ENCODE assay signal across 15 cellular contexts in genomic region chr9:68336639-68337339, GRCh38. TPM values are rescaled to one million over a fixed set of nuclear protein-coding genes. Genes with fewer than 3 reads are reported as not detected.
DNase-seq lines count a peak whose midpoint lies in the region; ATAC-seq, FAIRE-seq and TF ChIP-seq lines count a peak whose summit lies in the region.
"Not testable (repeated sequence)": the region's sequence is repeated elsewhere in the genome, so short reads cannot be mapped to it uniquely, and the experiment has no call there.
"Had no signal": no experiment of that assay in that cellular context is flagged by ENCODE, and none has a peak within 500 bp of the region (broad histone marks: within the 10 kb centered on the region; RNA-seq: fewer than 3 reads in every experiment).

No MANE protein-coding gene starts in this region.

- not testable (repeated sequence) for H3K4me3 ChIP-seq in IMR-90 (ENCODE audit: insufficient read depth, low read depth, low read length); RWPE2 (ENCODE audit: severe bottlenecking); K562; fibroblast of villous mesenchyme (ENCODE audit: low read depth, low read length); left lung; aorta (ENCODE audit: low read length in 2 of 2)

- intact Hi-C loops in IMR-90 (cut with micrococcal nuclease); K562 (cut with micrococcal nuclease); left cardiac atrium (cut with DNase I); left lung (cut with DNase I); aorta (cut with DNase I): not testable (repeated sequence)

- not testable (repeated sequence) for H3K4me2 ChIP-seq in IMR-90 (ENCODE audit: low read depth, low read length); K562 (ENCODE audit: insufficient read depth, low read length)

- H4K91ac ChIP-seq in IMR-90 (ENCODE audit: insufficient read depth, low read depth, low read length): not testable (repeated sequence)

- not testable (repeated sequence) for H3K27me3 ChIP-seq in IMR-90 (ENCODE audit: control insufficient read depth, insufficient read depth, low read length); RWPE2 (ENCODE audit: insufficient read depth, poor library complexity, severe bottlenecking); K562 (ENCODE audit: control insufficient read depth in 2 of 2, insufficient read depth in 2 of 2, low read length in 2 of 2); left lung; aorta (ENCODE audit: control insufficient read depth in 1 of 2, insufficient read depth in 2 of 2, low read length in 1 of 2)

- not testable (repeated sequence) for H3K9ac ChIP-seq in IMR-90 (ENCODE audit: low read depth, low read length); K562 (ENCODE audit: insufficient read depth in 1 of 2, low read depth in 2 of 2, low read length in 2 of 2)

- not testable (repeated sequence) for TF ChIP-seq POLR2A in IMR-90 (IDR thresholded peaks at IDR 0.05; ENCODE audit: low read depth, low read length); K562 (conservative IDR thresholded peaks at IDR 0.05)

- not testable (repeated sequence) for H2BK15ac ChIP-seq in IMR-90 (ENCODE audit: low read depth, low read length)

- H2BK5ac ChIP-seq in IMR-90 (ENCODE audit: low read depth, low read length, poor library complexity, severe bottlenecking): not testable (repeated sequence)

- H3K4me1 ChIP-seq in IMR-90 (ENCODE audit: control insufficient read depth, insufficient read depth, low read length); RWPE2 (ENCODE audit: insufficient read depth, poor library complexity, severe bottlenecking); K562 (replicated peaks in 1 of 2; ENCODE audit: control insufficient read depth in 2 of 2, insufficient read depth in 2 of 2, low read length in 2 of 2); left lung; aorta (ENCODE audit: control insufficient read depth in 1 of 2, insufficient read depth in 2 of 2, low read length in 2 of 2): not testable (repeated sequence)

- ATAC-seq in IMR-90 (ENCODE audit: low read depth) (peak; percentile 70), RWPE2 (ENCODE audit: low read depth) (0 out of 3 replicates have a peak, but pooled peaks have one; percentile 51), K562 (peak; percentile 82), left cardiac atrium (peak; percentile 60 to 96), left lung (peak; percentile 57), omental fat pad (ENCODE audit: low FRiP score) (peak; percentile 93), aorta (ENCODE audit: low FRiP score) (peak; percentile 58)

- H2BK20ac ChIP-seq in IMR-90 (ENCODE audit: low read depth, low read length): not testable (repeated sequence)

- not testable (repeated sequence) for H3K9me3 ChIP-seq in IMR-90 (ENCODE audit: control insufficient read depth, insufficient read depth, low read length); RWPE2 (ENCODE audit: severe bottlenecking); K562 (replicated peaks; ENCODE audit: control insufficient read depth, insufficient read depth, low read depth, low read length); left lung; aorta (ENCODE audit: control insufficient read depth, low read length)

- no CpG with 5 or more reads among the region's 10 CpGs for WGBS in IMR-90 (ENCODE audit: extremely low coverage in 2 of 2, insufficient read length in 1 of 2), 2 experiments
- WGBS in K562 (ENCODE audit: insufficient coverage, low coverage, missing lambda C conversion rate): 0% methylated on average over 2 of the region's 10 CpGs
- WGBS in aorta, 2 donors: 58 to 60% methylated on average over 4 to 5 of the region's 10 CpGs

- not testable (repeated sequence) for H3K36me3 ChIP-seq in IMR-90 (ENCODE audit: control insufficient read depth, insufficient read depth, low read length); RWPE2 (ENCODE audit: low read depth); K562 (ENCODE audit: control insufficient read depth, insufficient read depth, low read length); left lung; aorta (ENCODE audit: control insufficient read depth in 1 of 2, insufficient read depth in 2 of 2, low read length in 1 of 2)

- not testable (repeated sequence) for TF ChIP-seq RAD21 in IMR-90 (IDR thresholded peaks at IDR 0.05; ENCODE audit: low read length); K562 (CRISPR knock-in tag; conservative IDR thresholded peaks at IDR 0.05 in 1 of 2, IDR thresholded peaks at IDR 0.05 in 1 of 2)

- not testable (repeated sequence) for H4K20me1 ChIP-seq in IMR-90 (ENCODE audit: insufficient read depth, low read length); K562 (replicated peaks; ENCODE audit: control insufficient read depth, insufficient read depth, low read length)

- H3K56ac ChIP-seq in IMR-90 (ENCODE audit: extremely low read depth, insufficient read depth, low read length): not testable (repeated sequence)

- not testable (repeated sequence) for DNase-seq in IMR-90; RWPE2 (ENCODE audit: low spot score); K562 (ENCODE audit: extremely low read depth in 1 of 4, low spot score in 3 of 4); left cardiac atrium; left lung; omental fat pad (ENCODE audit: low spot score); aorta
- DNase-seq in fibroblast of villous mesenchyme (ENCODE audit: low read depth): peak; percentile 28

- not testable (repeated sequence) for H3K14ac ChIP-seq in IMR-90 (replicated peaks; ENCODE audit: low read depth, low read length)

- TF ChIP-seq CTCF in IMR-90 (conservative IDR thresholded peaks at IDR 0.05; ENCODE audit: low read depth, low read length); RWPE2 (IDR thresholded peaks at IDR 0.05; ENCODE audit: poor library complexity, severe bottlenecking); K562 (IDR thresholded peaks at IDR 0.05 in 2 of 3, conservative IDR thresholded peaks at IDR 0.05 in 1 of 3; ENCODE audit: insufficient read depth in 2 of 3, low read depth in 1 of 3, low read length in 3 of 3); fibroblast of villous mesenchyme (IDR thresholded peaks at IDR 0.05; ENCODE audit: insufficient read depth, low read depth, low read length); left lung (IDR thresholded peaks at IDR 0.05); omental fat pad (IDR thresholded peaks at IDR 0.05): not testable (repeated sequence)

- not testable (repeated sequence) for H3K4ac ChIP-seq in IMR-90 (ENCODE audit: low read depth, low read length)

- H3K79me1 ChIP-seq in IMR-90 (ENCODE audit: low read depth in 1 of 2, low read length in 2 of 2): not testable (repeated sequence)

- not testable (repeated sequence) for H3K27ac ChIP-seq in IMR-90 (ENCODE audit: insufficient read depth, low read length); RWPE2 (ENCODE audit: poor library complexity, severe bottlenecking); K562 (ENCODE audit: extremely low read depth, low read depth, low read length); left lung; aorta (ENCODE audit: low read depth in 1 of 2, low read length in 2 of 2)

- H2BK120ac ChIP-seq in IMR-90 (ENCODE audit: low read depth, low read length): not testable (repeated sequence)

- not testable (repeated sequence) for H2AK9ac ChIP-seq in IMR-90 (replicated peaks; ENCODE audit: low read depth, low read length, poor library complexity)

- not testable (repeated sequence) for H2AK5ac ChIP-seq in IMR-90 (ENCODE audit: low read depth, low read length)

- H3K23ac ChIP-seq in IMR-90 (ENCODE audit: low read depth, low read length): not testable (repeated sequence)

- dilution Hi-C loops in IMR-90 (cut with HindIII; ENCODE audit: low sequenced_read_pairs, unreplicated experiment): not testable (repeated sequence)

- not testable (repeated sequence) for H3K18ac ChIP-seq in IMR-90 (ENCODE audit: low read depth, low read length)

- H4K8ac ChIP-seq in IMR-90 (ENCODE audit: low read depth in 2 of 2, low read length in 2 of 2): not testable (repeated sequence)

- in situ Hi-C loops in IMR-90 (cut with MboI; ENCODE audit: low sequenced_read_pairs): not testable (repeated sequence)
- in situ Hi-C loops in K562 (cut with MboI): loop anchor here (25.0 kb wide), 1 partner anchor 226 kb away; no protein-coding TSS in a partner anchor

- not testable (repeated sequence) for H4K5ac ChIP-seq in IMR-90 (ENCODE audit: low read depth, low read length)

- H3K9me1 ChIP-seq in IMR-90 (ENCODE audit: insufficient read depth, low read length); K562 (ENCODE audit: control insufficient read depth, insufficient read depth, low read length): not testable (repeated sequence)

- CTCF ChIA-PET in IMR-90 (lab: Yijun Ruan, JAX); K562 (lab: Yijun Ruan, JAX; ENCODE audit: low intra/inter-chr PET ratio): not testable (repeated sequence)

- not testable (repeated sequence) for H2AFZ ChIP-seq in IMR-90 (replicated peaks; ENCODE audit: low read length, poor library complexity); K562 (ENCODE audit: low read depth, low read length)

- BruUV-seq in IMR-90 (replicated peaks; lab: Mats Ljungman, UMichigan); K562 (replicated peaks; lab: Mats Ljungman, UMichigan): not testable (repeated sequence)

- not testable (repeated sequence) for TF ChIP-seq EP300 in K562 (IDR thresholded peaks at IDR 0.05; ENCODE audit: low read length)

- POLR2A ChIA-PET in IMR-90 (lab: Charles Lee; ENCODE audit: unreplicated experiment); K562 (lab: Yijun Ruan, JAX): not testable (repeated sequence)

- not testable (repeated sequence) for FAIRE-seq in K562 (lab: Jason Lieb, UNC)

- not testable (repeated sequence) for H3K79me2 ChIP-seq in K562 (ENCODE audit: control insufficient read depth, insufficient read depth, low read length)

RNA-seq across cellular contexts. Expression of gene PGM5, which starts 19.6 kb away (rescaled TPM):
- total RNA-seq in IMR-90 (2012; rRNA removed): 12.8 and 14.7 TPM in 2 replicates
- polyA plus RNA-seq in IMR-90 (2012; rRNA removed): 7.4 and 8.3 TPM in 2 replicates
- polyA plus RNA-seq in IMR-90 (2012; cell fraction: cytosol; rRNA removed): 6.7 and 7.3 TPM in 2 replicates
- 2.3 and 5.2 TPM in 2 replicates for polyA plus RNA-seq in IMR-90 (2012; cell fraction: nucleus; rRNA removed; ENCODE audit: low replicate concordance)
- total RNA-seq in K562 (2011; cell fraction: chromatin; rRNA removed; ENCODE audit: low replicate concordance): not detected in 2 replicates
- total RNA-seq in K562 (2011; cell fraction: nucleolus; rRNA removed): 0.17 TPM in 1 of 2 replicates, not detected in the other
- total RNA-seq in K562 (2011; cell fraction: nucleoplasm; rRNA removed): 0.15 TPM in 1 of 2 replicates, not detected in the other
- total RNA-seq in K562 (2014; rRNA removed): 0.33 TPM in 1 of 2 replicates, not detected in the other
- 0.15 and 0.16 TPM in 2 replicates for total RNA-seq in K562 (2014; rRNA removed; fragmentation: Illumina TruSeq; extraction: Trizol)
- 0.15 and 0.22 TPM in 2 replicates for total RNA-seq in K562 (2015; rRNA removed; fragmentation: Illumina TruSeq; extraction: Trizol)
- 0.24 and 0.45 TPM in 2 replicates for total RNA-seq in K562 (2021)
- 0.04 and 0.20 TPM in 2 replicates for polyA plus RNA-seq in K562 (2011; rRNA removed)
- polyA plus RNA-seq in K562 (2011; cell fraction: cytosol; rRNA removed): 0.07 TPM in 1 of 2 replicates, not detected in the other
- 0.03 TPM in 1 of 2 replicates, not detected in the other for polyA plus RNA-seq in K562 (2011; cell fraction: nucleus; rRNA removed)
- polyA plus RNA-seq in K562 (2012): 0.14 and 0.22 TPM in 2 replicates
- polyA plus RNA-seq in K562 (2014; fragmentation: Illumina TruSeq; extraction: Trizol): 0.08 and 0.16 TPM in 2 replicates
- polyA plus RNA-seq in K562 (2014; fragmentation: Nextera tagmentation; extraction: Ambion mirVana): under 1 TPM; 0.07 to 0.14 TPM
- polyA plus RNA-seq in K562 (2014; rRNA removed): 0.03 and 0.23 TPM in 2 replicates
- polyA minus RNA-seq in K562 (2011; rRNA and poly(A)+ RNA removed): 0.06 and 0.49 TPM in 2 replicates
- polyA minus RNA-seq in K562 (2011; cell fraction: cytosol; rRNA and poly(A)+ RNA removed): 0.38 TPM in 1 of 2 replicates, not detected in the other
- polyA minus RNA-seq in K562 (2011; cell fraction: nucleus; rRNA and poly(A)+ RNA removed): under 0.01 TPM in 1 of 2 replicates, not detected in the other
- total RNA-seq in fibroblast of villous mesenchyme: 2.6 and 5.8 TPM in 2 replicates
- 100 to 1,000 TPM; 258 to 276 TPM for total RNA-seq in left cardiac atrium
- total RNA-seq in left lung: 10 to 100 TPM; 12.7 to 21.7 TPM
- 10 to 100 TPM; 18.1 to 63.7 (median 26.3) TPM for total RNA-seq in omental fat pad
- total RNA-seq in aorta: 100 to 1,000 TPM; 118 to 124 TPM
- polyA plus RNA-seq in aorta: 10 to 100 TPM; 33.7 to 39.7 TPM
- total RNA-seq: CD4-positive, alpha-beta T cell; CD8-positive, alpha-beta memory T cell; GM23338; H9 had no signal
- polyA plus RNA-seq: CD8-positive, alpha-beta memory T cell; GM23338 had no signal

RNA-seq across cellular contexts. Expression of gene FOXD4L3, which starts 34.1 kb away (rescaled TPM):
- total RNA-seq in IMR-90 (2012; rRNA removed) (under 0.01 TPM in 1 of 2 replicates, not detected in the other), K562 (2014; rRNA removed) (0.08 TPM in 1 of 2 replicates, not detected in the other), K562 (2014; rRNA removed; fragmentation: Illumina TruSeq; extraction: Trizol) (not detected in 2 replicates), K562 (2015; rRNA removed; fragmentation: Illumina TruSeq; extraction: Trizol) (0.11 TPM in 1 of 2 replicates, not detected in the other), K562 (2021) (not detected in 2 replicates), fibroblast of villous mesenchyme (0.32 TPM in 1 of 2 replicates, not detected in the other), left cardiac atrium (under 1 TPM in 1 of 2 donors, not detected in 1; 0.13 TPM), left lung (not detected), omental fat pad (under 1 TPM in 1 of 4 donors, not detected in 3; 0.19 TPM), aorta (not detected)
- polyA plus RNA-seq in IMR-90 (2012; rRNA removed) (not detected in 2 replicates), K562 (2011; rRNA removed) (not detected in 2 replicates), K562 (2014; fragmentation: Illumina TruSeq; extraction: Trizol) (not detected in 2 replicates), K562 (2014; fragmentation: Nextera tagmentation; extraction: Ambion mirVana) (not detected), K562 (2014; rRNA removed) (not detected in 2 replicates), aorta (not detected)
- not detected in 2 replicates for polyA plus RNA-seq in IMR-90 (2012; cell fraction: cytosol; rRNA removed)
- polyA plus RNA-seq in IMR-90 (2012; cell fraction: nucleus; rRNA removed; ENCODE audit: low replicate concordance): 0.05 and 0.14 TPM in 2 replicates
- 0.28 TPM in 1 of 2 replicates, not detected in the other for total RNA-seq in K562 (2011; cell fraction: chromatin; rRNA removed; ENCODE audit: low replicate concordance)
- total RNA-seq in K562 (2011; cell fraction: nucleolus; rRNA removed): 0.17 and 0.39 TPM in 2 replicates
- total RNA-seq in K562 (2011; cell fraction: nucleoplasm; rRNA removed): not detected in 2 replicates
- not detected in 2 replicates for polyA plus RNA-seq in K562 (2011; cell fraction: cytosol; rRNA removed)
- polyA plus RNA-seq in K562 (2011; cell fraction: nucleus; rRNA removed): 0.14 TPM in 1 of 2 replicates, not detected in the other
- not detected in 2 replicates for polyA plus RNA-seq in K562 (2012)
- not detected in 2 replicates for polyA minus RNA-seq in K562 (2011; rRNA and poly(A)+ RNA removed)
- polyA minus RNA-seq in K562 (2011; cell fraction: cytosol; rRNA and poly(A)+ RNA removed): not detected in 2 replicates
- 0.67 TPM in 1 of 2 replicates, not detected in the other for polyA minus RNA-seq in K562 (2011; cell fraction: nucleus; rRNA and poly(A)+ RNA removed)
- total RNA-seq: CD4-positive, alpha-beta T cell; CD8-positive, alpha-beta memory T cell; G401; GM23338; H4; H9 had no signal
- polyA plus RNA-seq: CD14-positive monocyte; CD8-positive, alpha-beta memory T cell; GM23338 had no signal
